In genomic region chr19:7619671-7620441, GRCh38 we compare ENCODE assay signal across 17 cellular contexts. TPM values are rescaled to one million over a fixed set of nuclear protein-coding genes. Genes with fewer than 3 reads are reported as not detected.
DNase-seq lines count a peak whose midpoint lies in the region; ATAC-seq and TF ChIP-seq lines count a peak whose summit lies in the region.
"Had no signal": no experiment of that assay in that cellular context is flagged by ENCODE, and none has a peak within 500 bp of the region (broad histone marks: within the 10 kb centered on the region; RNA-seq: fewer than 3 reads in every experiment).

No MANE protein-coding gene starts in this region.

- H3K9me3 ChIP-seq in liver (ENCODE audit: control insufficient read depth in 4 of 4, low read length in 3 of 4): no peaks in the 10 kb centered on the region
- H3K9me3 ChIP-seq in endodermal cell (ENCODE audit: control insufficient read depth, low read length): no peaks in the 10 kb centered on the region
- H3K9me3 ChIP-seq: esophagus muscularis mucosa had no signal

- TF ChIP-seq CTCF in liver (IDR thresholded peaks at IDR 0.05; ENCODE audit: low read depth, low read length, missing input control) (no peak), endodermal cell (conservative IDR thresholded peaks at IDR 0.05) (no peak)

- no peak for TF ChIP-seq RAD21 in liver (IDR thresholded peaks at IDR 0.05)

- H3K4me3 ChIP-seq in liver (ENCODE audit: low read depth in 1 of 3, low read length in 3 of 3): no peak overlapping the region
- H3K4me3 ChIP-seq in urinary bladder (ENCODE audit: low read depth, low read length): no peak overlapping the region
- H3K4me3 ChIP-seq in endodermal cell (ENCODE audit: low read length): no peak overlapping the region
- H3K4me3 ChIP-seq: coronary artery, esophagus muscularis mucosa, SK-N-MC had no signal

- H3K27me3 ChIP-seq in liver (ENCODE audit: control insufficient read depth in 4 of 4, insufficient read depth in 4 of 4, low read length in 3 of 4) (no peaks in the 10 kb centered on the region), endodermal cell (ENCODE audit: control insufficient read depth, insufficient read depth, low read length, poor library complexity, severe bottlenecking) (no peaks in the 10 kb centered on the region)
- H3K27me3 ChIP-seq: esophagus muscularis mucosa had no signal

- H3K4me1 ChIP-seq in liver (ENCODE audit: control insufficient read depth in 4 of 4, insufficient read depth in 4 of 4, low read length in 3 of 4) (peaks cover 17 to 36% (median 27%) of the 10 kb centered on the region in 4 donors), urinary bladder (ENCODE audit: insufficient read depth) (no peaks in the 10 kb centered on the region), endodermal cell (ENCODE audit: control insufficient read depth, insufficient read depth, low read length) (no peaks in the 10 kb centered on the region)

- peak overlapping the region; percentile 5 for H3K27ac Mint-ChIP-seq in activated naive CD4-positive, alpha-beta T cell treated with anti-CD3 and anti-CD28 coated beads, Interleukin-2, amount 10 ng/mL, durations not matched to agents 7 days and 5 days
- no peak overlapping the region for H3K27ac Mint-ChIP-seq in endodermal cell
- H3K27ac Mint-ChIP-seq: CD4-positive, CD25-positive, alpha-beta regulatory T cell had no signal

- no peaks in the 10 kb centered on the region for H3K9me3 Mint-ChIP-seq in activated naive CD4-positive, alpha-beta T cell treated with anti-CD3 and anti-CD28 coated beads, Interleukin-2, amount 10 ng/mL, durations not matched to agents 7 days and 5 days
- H3K9me3 Mint-ChIP-seq in endodermal cell: no peaks in the 10 kb centered on the region
- H3K9me3 Mint-ChIP-seq: CD4-positive, CD25-positive, alpha-beta regulatory T cell; H9 had no signal

- CTCF ChIA-PET in activated naive CD4-positive, alpha-beta T cell treated with anti-CD3 and anti-CD28 coated beads, Interleukin-2, amount 10 ng/mL, durations not matched to agents 7 days and 5 days (lab: Charles Lee): no interaction called here

- no peak overlapping the region for H3K4me3 Mint-ChIP-seq in activated naive CD4-positive, alpha-beta T cell treated with anti-CD3 and anti-CD28 coated beads, Interleukin-2, amount 10 ng/mL, durations not matched to agents 7 days and 5 days
- H3K4me3 Mint-ChIP-seq in endodermal cell: no peak overlapping the region
- H3K4me3 Mint-ChIP-seq: CD4-positive, CD25-positive, alpha-beta regulatory T cell had no signal

- no peak for ATAC-seq in sciatic nerve

- intact Hi-C loops in sciatic nerve (cut with DNase I): no loop called here

- no peak overlapping the region for H3K9ac ChIP-seq in liver (ENCODE audit: low read depth in 1 of 2, low read length in 2 of 2)
- H3K9ac ChIP-seq in endodermal cell (ENCODE audit: extremely low read depth, low read length, poor library complexity, severe bottlenecking): no peak overlapping the region

- WGBS in liver: 62% methylated on average over 48 of the region's 48 CpGs
- 88% methylated on average over 48 of the region's 48 CpGs for WGBS in urinary bladder
- 95 to 99% methylated on average over 22 to 48 of the region's 48 CpGs for WGBS in endodermal cell (ENCODE audit: insufficient coverage in 1 of 2, insufficient read length in 1 of 2), 2 experiments

- H3K27ac ChIP-seq in liver (ENCODE audit: low read depth in 1 of 2, low read length in 2 of 2) (peak overlapping the region; percentile 86 to 94), urinary bladder (ENCODE audit: low read depth) (peak overlapping the region; percentile 69), endodermal cell (ENCODE audit: low read depth, low read length) (no peak overlapping the region)
- H3K27ac ChIP-seq: coronary artery, esophagus muscularis mucosa, SK-N-MC had no signal

- no peak for DNase-seq in activated naive CD4-positive, alpha-beta T cell treated with anti-CD3 and anti-CD28 coated beads, Interleukin-2, amount 10 ng/mL, durations not matched to agents 7 days and 5 days
- no peak for DNase-seq in activated naive CD4-positive, alpha-beta T cell (lab: John Stamatoyannopoulos, UW)
- DNase-seq in sciatic nerve (ENCODE audit: low spot score) (no peak), endodermal cell (no peak)
- DNase-seq: 8988T; activated CD4-positive, alpha-beta T cell treated with anti-CD3 and anti-CD28 coated beads, Interleukin-2, amount 50 U/mL, for 4 hours; amniotic stem cell; CD4-positive, CD25-positive, alpha-beta regulatory T cell; EL; H9; NCI-H1417 treated with DMSO at 0.1 percent for 48 hours; stimulated activated CD4-positive, alpha-beta T cell treated with anti-CD3 and anti-CD28 coated beads, Interleukin-12 subunit alpha, Interleukin-12 subunit beta, amount 100 ng/mL, for 4 hours had no signal

- peaks cover 9 to 46% (median 30%) of the 10 kb centered on the region in 4 donors for H3K36me3 ChIP-seq in liver (ENCODE audit: control insufficient read depth in 4 of 4, insufficient read depth in 3 of 4, low read depth in 1 of 4, low read length in 3 of 4)
- peaks cover 4% of the 10 kb centered on the region for H3K36me3 ChIP-seq in urinary bladder (ENCODE audit: insufficient read depth)
- peaks cover 17% of the 10 kb centered on the region for H3K36me3 ChIP-seq in endodermal cell (ENCODE audit: control insufficient read depth, insufficient read depth, low read length)

- no peaks in the 10 kb centered on the region for H3K27me3 Mint-ChIP-seq in activated naive CD4-positive, alpha-beta T cell treated with anti-CD3 and anti-CD28 coated beads, Interleukin-2, amount 10 ng/mL, durations not matched to agents 7 days and 5 days
- H3K27me3 Mint-ChIP-seq in endodermal cell (ENCODE audit: insufficient read depth): no peaks in the 10 kb centered on the region

- H3K4me1 Mint-ChIP-seq in activated naive CD4-positive, alpha-beta T cell treated with anti-CD3 and anti-CD28 coated beads, Interleukin-2, amount 10 ng/mL, durations not matched to agents 7 days and 5 days: no peaks in the 10 kb centered on the region
- H3K4me1 Mint-ChIP-seq in endodermal cell: no peaks in the 10 kb centered on the region
- H3K4me1 Mint-ChIP-seq: H9 had no signal

- peaks cover 32% of the 10 kb centered on the region for H3K36me3 Mint-ChIP-seq in activated naive CD4-positive, alpha-beta T cell treated with anti-CD3 and anti-CD28 coated beads, Interleukin-2, amount 10 ng/mL, durations not matched to agents 7 days and 5 days
- H3K36me3 Mint-ChIP-seq in endodermal cell (ENCODE audit: low read depth): peaks cover 52% of the 10 kb centered on the region

TF ChIP-seq in liver, 16 proteins besides CTCF, POLR2A, EP300 and RAD21 (continues in another document):
- TF ChIP-seq NR2F2 (IDR thresholded peaks at IDR 0.05) (no peak), REST (IDR thresholded peaks at IDR 0.05) (no peak), JUND (IDR thresholded peaks at IDR 0.05) (no peak), EGR1 (IDR thresholded peaks at IDR 0.05; ENCODE audit: low read depth in 2 of 2) (no peak), FOXA1 (IDR thresholded peaks at IDR 0.05) (no peak)

RNA-seq across cellular contexts. Expression of gene XAB2, which starts 9.5 kb away (rescaled TPM):
- total RNA-seq in liver: 10 to 100 TPM; 17.2 to 21.3 TPM
- polyA plus RNA-seq in liver: 10 to 100 TPM in 1 of 2 donors, 1 to 10 TPM in 1; 5.1 to 13.3 TPM
- total RNA-seq in urinary bladder: 18.1 TPM
- polyA plus RNA-seq in urinary bladder: 47.7 TPM
- total RNA-seq in sciatic nerve: 34.0 TPM
- total RNA-seq in endodermal cell: 10 to 100 TPM; 44.3 to 46.6 TPM
- 48.3 TPM for polyA plus RNA-seq in endodermal cell (2013, experiment 1 of 2)
- polyA plus RNA-seq in endodermal cell (2013, experiment 2 of 2): 43.1 TPM

RNA-seq across cellular contexts. Expression of gene PET100, which starts 9.7 kb away (rescaled TPM):
- 10 to 100 TPM in 1 of 2 donors, 1 to 10 TPM in 1; 4.8 to 22.0 TPM for total RNA-seq in liver
- polyA plus RNA-seq in liver: 100 to 1,000 TPM in 1 of 2 donors, 10 to 100 TPM in 1; 31.5 to 225 TPM
- 17.5 TPM for total RNA-seq in urinary bladder
- polyA plus RNA-seq in urinary bladder: 61.8 TPM
- total RNA-seq in sciatic nerve: 95.1 TPM
- 100 to 1,000 TPM; 149 to 182 TPM for total RNA-seq in endodermal cell
- polyA plus RNA-seq in endodermal cell (2013, experiment 1 of 2): 93.5 TPM
- 92.2 TPM for polyA plus RNA-seq in endodermal cell (2013, experiment 2 of 2)

RNA-seq across cellular contexts. Expression of gene PCP2, which starts 13.7 kb away (rescaled TPM):
- not detected for total RNA-seq in liver
- polyA plus RNA-seq in liver: under 1 TPM; 0.08 to 0.25 TPM
- total RNA-seq in urinary bladder: not detected
- 0.19 TPM for polyA plus RNA-seq in urinary bladder
- not detected for total RNA-seq in sciatic nerve
- total RNA-seq in endodermal cell: under 1 TPM in 1 of 2 donors, not detected in 1; 0.55 TPM
- not detected for polyA plus RNA-seq in endodermal cell (2013, experiment 1 of 2)
- not detected for polyA plus RNA-seq in endodermal cell (2013, experiment 2 of 2)
- total RNA-seq: esophagus muscularis mucosa, H9 had no signal

RNA-seq across cellular contexts. Expression of gene STXBP2, which starts 17.1 kb away (rescaled TPM):
- 10 to 100 TPM; 25.9 to 32.7 TPM for total RNA-seq in liver
- polyA plus RNA-seq in liver: 10 to 100 TPM; 26.8 to 27.5 TPM
- 9.9 TPM for total RNA-seq in urinary bladder
- polyA plus RNA-seq in urinary bladder: 25.3 TPM
- total RNA-seq in sciatic nerve: 30.1 TPM
- total RNA-seq in endodermal cell: 100 to 1,000 TPM; 119 to 126 TPM
- polyA plus RNA-seq in endodermal cell (2013, experiment 1 of 2): 27.5 TPM
- polyA plus RNA-seq in endodermal cell (2013, experiment 2 of 2): 29.9 TPM

RNA-seq across cellular contexts. Expression of gene CAMSAP3, which starts 24.2 kb away (rescaled TPM):
- 10 to 100 TPM in 1 of 2 donors, 1 to 10 TPM in 1; 4.4 to 13.8 TPM for total RNA-seq in liver
- 10 to 100 TPM in 1 of 2 donors, 1 to 10 TPM in 1; 5.7 to 19.1 TPM for polyA plus RNA-seq in liver
- total RNA-seq in urinary bladder: 0.90 TPM
- polyA plus RNA-seq in urinary bladder: 2.0 TPM
- not detected for total RNA-seq in sciatic nerve
- total RNA-seq in endodermal cell: 10 to 100 TPM; 65.5 to 76.8 TPM
- 18.6 TPM for polyA plus RNA-seq in endodermal cell (2013, experiment 1 of 2)
- 18.0 TPM for polyA plus RNA-seq in endodermal cell (2013, experiment 2 of 2)
- total RNA-seq: CD4-positive, CD25-positive, alpha-beta regulatory T cell had no signal
- polyA plus RNA-seq: CD4-positive, CD25-positive, alpha-beta regulatory T cell had no signal
